In genomic region chr15:86634992-86635608, GRCh38 we compare ENCODE assay signal across 24 cellular contexts.
"Had no signal": no experiment of that assay in that cellular context is flagged by ENCODE, and none has a peak within 500 bp of the region (broad histone marks: within the 10 kb centered on the region; RNA-seq: fewer than 3 reads in every experiment).

No MANE protein-coding gene starts in this region.

- H3K4me2 ChIP-seq: hepatocyte had no signal

- ATAC-seq: heart right ventricle; left lung; lower lobe of right lung; naive thymus-derived CD4-positive, alpha-beta T cell; natural killer cell treated with Interleukin-12 subunit alpha and Interleukin-12 subunit beta and Interleukin-15 and Interleukin-18, amount 100 ng/mL, for 72 hours; sciatic nerve; stimulated activated effector memory CD8-positive, alpha-beta T cell treated with anti-CD3 and anti-CD28 coated beads, Interleukin-12 subunit alpha, Interleukin-12 subunit beta, amount 100 ng/mL, for 72 hours had no signal

- H3K27me3 ChIP-seq: heart right ventricle, hepatocyte, left lung, ovary, right atrium auricular region, spleen, suprapubic skin, tibial artery, uterus had no signal

- H3K4me3 ChIP-seq: heart right ventricle, hepatocyte, left lung, lower lobe of right lung, ovary, right atrium auricular region, skin epidermis, spleen, suprapubic skin, thoracic aorta, tibial artery, uterus had no signal

- H3K4me1 ChIP-seq: heart right ventricle, left lung, lower lobe of right lung, right atrium auricular region, spleen, suprapubic skin, tibial artery, uterus had no signal

- H3K79me2 ChIP-seq: hepatocyte had no signal

- DNase-seq: heart right ventricle; islet precursor cell; left lung; lower lobe of right lung; mammary epithelial cell; mesenchymal stem cell; naive thymus-derived CD4-positive, alpha-beta T cell; ovary; spleen; stimulated activated CD4-positive, alpha-beta T cell treated with anti-CD3 and anti-CD28 coated beads, Interleukin-4, amount 100 ng/mL, for 24 hours; stimulated activated naive CD4-positive, alpha-beta T cell; tibial artery; uterus had no signal

- H3K36me3 Mint-ChIP-seq: naive thymus-derived CD4-positive, alpha-beta T cell; natural killer cell treated with Interleukin-12 subunit alpha and Interleukin-12 subunit beta and Interleukin-15 and Interleukin-18, amount 100 ng/mL, for 72 hours; stimulated activated effector memory CD8-positive, alpha-beta T cell treated with anti-CD3 and anti-CD28 coated beads, Interleukin-12 subunit alpha, Interleukin-12 subunit beta, amount 100 ng/mL, for 72 hours; type B pancreatic cell had no signal

- H3K4me3 Mint-ChIP-seq: naive thymus-derived CD4-positive, alpha-beta T cell; natural killer cell treated with Interleukin-12 subunit alpha and Interleukin-12 subunit beta and Interleukin-15 and Interleukin-18, amount 100 ng/mL, for 72 hours; stimulated activated effector memory CD8-positive, alpha-beta T cell treated with anti-CD3 and anti-CD28 coated beads, Interleukin-12 subunit alpha, Interleukin-12 subunit beta, amount 100 ng/mL, for 72 hours; stimulated activated naive CD8-positive, alpha-beta T cell treated with anti-CD3 and anti-CD28 coated beads, Interleukin-15, Interleukin-2, amounts not matched to agents 100 ng/mL and 50 ng/mL, for 24 hours; type B pancreatic cell had no signal

- H3K36me3 ChIP-seq: heart right ventricle, left lung, lower lobe of right lung, ovary, right atrium auricular region, spleen, suprapubic skin, thoracic aorta, tibial artery, uterus had no signal

- H2AFZ ChIP-seq: hepatocyte had no signal

- H3K27ac Mint-ChIP-seq: naive thymus-derived CD4-positive, alpha-beta T cell; natural killer cell treated with Interleukin-12 subunit alpha and Interleukin-12 subunit beta and Interleukin-15 and Interleukin-18, amount 100 ng/mL, for 72 hours; progenitor cell of endocrine pancreas; stimulated activated effector memory CD8-positive, alpha-beta T cell treated with anti-CD3 and anti-CD28 coated beads, Interleukin-12 subunit alpha, Interleukin-12 subunit beta, amount 100 ng/mL, for 72 hours; stimulated activated naive CD8-positive, alpha-beta T cell treated with anti-CD3 and anti-CD28 coated beads, Interleukin-15, Interleukin-2, amounts not matched to agents 100 ng/mL and 50 ng/mL, for 24 hours; type B pancreatic cell had no signal

- H3K27me3 Mint-ChIP-seq: naive thymus-derived CD4-positive, alpha-beta T cell; progenitor cell of endocrine pancreas; stimulated activated naive CD8-positive, alpha-beta T cell treated with anti-CD3 and anti-CD28 coated beads, Interleukin-15, Interleukin-2, amounts not matched to agents 100 ng/mL and 50 ng/mL, for 24 hours; type B pancreatic cell had no signal

- H3K9me3 Mint-ChIP-seq: natural killer cell treated with Interleukin-12 subunit alpha and Interleukin-12 subunit beta and Interleukin-15 and Interleukin-18, amount 100 ng/mL, for 72 hours; type B pancreatic cell had no signal

- H3K9me3 ChIP-seq: heart right ventricle, left lung, lower lobe of right lung, ovary, right atrium auricular region, suprapubic skin, thoracic aorta, tibial artery, uterus had no signal

- H3K27ac ChIP-seq: heart right ventricle, hepatocyte, left lung, lower lobe of right lung, ovary, right atrium auricular region, skin epidermis, spleen, suprapubic skin, thoracic aorta, tibial artery, uterus had no signal
